In the genomic region with DNA sequence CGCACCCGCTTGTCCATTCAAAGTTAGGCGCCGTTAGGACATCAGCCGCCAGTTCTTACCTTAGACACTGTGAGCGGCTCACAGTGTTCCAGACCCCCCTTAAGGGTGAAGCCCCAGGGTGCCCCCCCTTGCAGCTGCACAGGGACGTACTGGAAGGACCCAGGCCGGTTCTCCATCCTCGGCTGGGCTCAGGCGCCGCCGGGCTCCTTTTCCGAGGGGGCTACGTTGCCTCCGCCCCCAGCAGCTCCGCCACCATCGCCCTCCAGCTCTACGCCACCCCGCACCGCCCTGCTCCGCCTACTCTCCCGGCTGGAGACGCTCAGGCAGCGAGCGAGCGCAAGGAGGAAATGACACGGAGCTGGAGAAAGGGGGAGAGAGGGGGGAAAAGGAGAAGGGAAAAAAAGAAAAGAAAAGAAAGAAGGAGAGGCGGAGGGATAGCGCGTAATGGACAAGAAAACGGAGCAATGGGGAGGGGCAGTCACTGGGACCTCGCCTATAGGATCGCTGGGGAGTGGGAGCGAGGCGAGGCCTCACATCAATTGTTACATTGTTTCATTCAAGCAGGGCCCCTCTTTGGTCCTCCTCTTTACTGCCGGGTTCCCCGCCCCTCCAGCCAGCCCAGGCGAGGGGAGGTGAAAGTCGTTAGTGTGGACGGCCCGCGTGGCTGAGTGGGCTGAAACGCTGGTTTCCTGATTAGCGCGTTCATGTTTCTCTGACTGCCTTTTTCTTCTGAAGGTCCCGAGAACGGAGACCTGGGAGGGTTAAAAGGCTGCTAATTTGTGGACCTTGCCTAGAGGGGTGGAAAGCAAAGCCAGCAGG, we compare ENCODE assay signal across 9 cellular contexts. TPM values are rescaled to one million over a fixed set of nuclear protein-coding genes. Genes with fewer than 3 reads are reported as not detected.
DNase-seq lines count a peak whose midpoint lies in the region; ATAC-seq, FAIRE-seq and TF ChIP-seq lines count a peak whose summit lies in the region.
"Had no signal": no experiment of that assay in that cellular context is flagged by ENCODE, and none has a peak within 500 bp of the region (broad histone marks: within the 10 kb centered on the region; RNA-seq: fewer than 3 reads in every experiment).

A gene with protein sequence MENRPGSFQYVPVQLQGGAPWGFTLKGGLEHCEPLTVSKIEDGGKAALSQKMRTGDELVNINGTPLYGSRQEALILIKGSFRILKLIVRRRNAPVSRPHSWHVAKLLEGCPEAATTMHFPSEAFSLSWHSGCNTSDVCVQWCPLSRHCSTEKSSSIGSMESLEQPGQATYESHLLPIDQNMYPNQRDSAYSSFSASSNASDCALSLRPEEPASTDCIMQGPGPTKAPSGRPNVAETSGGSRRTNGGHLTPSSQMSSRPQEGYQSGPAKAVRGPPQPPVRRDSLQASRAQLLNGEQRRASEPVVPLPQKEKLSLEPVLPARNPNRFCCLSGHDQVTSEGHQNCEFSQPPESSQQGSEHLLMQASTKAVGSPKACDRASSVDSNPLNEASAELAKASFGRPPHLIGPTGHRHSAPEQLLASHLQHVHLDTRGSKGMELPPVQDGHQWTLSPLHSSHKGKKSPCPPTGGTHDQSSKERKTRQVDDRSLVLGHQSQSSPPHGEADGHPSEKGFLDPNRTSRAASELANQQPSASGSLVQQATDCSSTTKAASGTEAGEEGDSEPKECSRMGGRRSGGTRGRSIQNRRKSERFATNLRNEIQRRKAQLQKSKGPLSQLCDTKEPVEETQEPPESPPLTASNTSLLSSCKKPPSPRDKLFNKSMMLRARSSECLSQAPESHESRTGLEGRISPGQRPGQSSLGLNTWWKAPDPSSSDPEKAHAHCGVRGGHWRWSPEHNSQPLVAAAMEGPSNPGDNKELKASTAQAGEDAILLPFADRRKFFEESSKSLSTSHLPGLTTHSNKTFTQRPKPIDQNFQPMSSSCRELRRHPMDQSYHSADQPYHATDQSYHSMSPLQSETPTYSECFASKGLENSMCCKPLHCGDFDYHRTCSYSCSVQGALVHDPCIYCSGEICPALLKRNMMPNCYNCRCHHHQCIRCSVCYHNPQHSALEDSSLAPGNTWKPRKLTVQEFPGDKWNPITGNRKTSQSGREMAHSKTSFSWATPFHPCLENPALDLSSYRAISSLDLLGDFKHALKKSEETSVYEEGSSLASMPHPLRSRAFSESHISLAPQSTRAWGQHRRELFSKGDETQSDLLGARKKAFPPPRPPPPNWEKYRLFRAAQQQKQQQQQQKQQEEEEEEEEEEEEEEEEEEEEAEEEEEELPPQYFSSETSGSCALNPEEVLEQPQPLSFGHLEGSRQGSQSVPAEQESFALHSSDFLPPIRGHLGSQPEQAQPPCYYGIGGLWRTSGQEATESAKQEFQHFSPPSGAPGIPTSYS (N-terminal part only) (minus strand): TSS at position 352 of the 819 bp plus-strand sequence. CDS start 176 bp downstream, at position 176.

- H3K4me1 ChIP-seq in muscle layer of colon (ENCODE audit: insufficient read depth, low read length): no peaks in the 10 kb centered on the region
- H3K4me1 ChIP-seq in vagina: no peaks in the 10 kb centered on the region

- no peak for TF ChIP-seq POLR2A in vagina (IDR thresholded peaks at IDR 0.05)

- H3K27me3 ChIP-seq in muscle layer of colon (ENCODE audit: control insufficient read depth in 1 of 2, insufficient read depth in 2 of 2, low read length in 2 of 2) (no peaks in the 10 kb centered on the region), vagina (no peaks in the 10 kb centered on the region)

- in situ Hi-C loops in G401 (cut with HindIII; ENCODE audit: low sequenced_read_pairs): no loop called here

- intact Hi-C loops in vagina (cut with DNase I): no loop called here

- peak; percentile 36 for FAIRE-seq in RCC 7860 (lab: Jason Lieb, UNC)

- H3K9me3 ChIP-seq in muscle layer of colon (ENCODE audit: low read length) (no peaks in the 10 kb centered on the region), vagina (no peaks in the 10 kb centered on the region)

- H3K27ac ChIP-seq in muscle layer of colon (ENCODE audit: low read depth, low read length) (no peak within 1 kb of the TSS), vagina (peak within 1 kb of the TSS; percentile 62)

- DNase-seq in AG10803 (ENCODE audit: low read depth) (peak; percentile 47), RCC 7860 (ENCODE audit: low spot score) (peak; percentile 47), fibroblast of the aortic adventitia (ENCODE audit: low read depth) (peak; percentile 19), vagina (ENCODE audit: extremely low spot score in 2 of 2) (no peak), NCI-H1694 (lab: John Stamatoyannopoulos, UW) (no peak), G401 (ENCODE audit: low spot score) (no peak)

- ATAC-seq in GM19023 (IDR thresholded peaks at IDR 0.05; ENCODE audit: unreplicated experiment): no peak

- no peak for TF ChIP-seq CTCF in AG10803 (conservative IDR thresholded peaks at IDR 0.05; ENCODE audit: low read length)
- no peak for TF ChIP-seq CTCF in fibroblast of the aortic adventitia (IDR thresholded peaks at IDR 0.05; ENCODE audit: insufficient read depth, low read length)
- no peak for TF ChIP-seq CTCF in vagina (IDR thresholded peaks at IDR 0.05)

- H3K9ac ChIP-seq in muscle layer of colon (ENCODE audit: low read length): no peak within 1 kb of the TSS

- H3K36me3 ChIP-seq in muscle layer of colon (ENCODE audit: insufficient read depth, low read length) (no peaks in the 10 kb centered on the region), vagina (no peaks in the 10 kb centered on the region)

- peak within 1 kb of the TSS; percentile 69 for H3K4me3 ChIP-seq in AG10803 (ENCODE audit: low read length)
- peak within 1 kb of the TSS; percentile 54 for H3K4me3 ChIP-seq in fibroblast of the aortic adventitia (ENCODE audit: low read depth, low read length)
- H3K4me3 ChIP-seq in muscle layer of colon (ENCODE audit: low read depth in 1 of 2, low read length in 2 of 2): peak within 1 kb of the TSS; percentile 48 to 65
- H3K4me3 ChIP-seq in vagina: peak within 1 kb of the TSS; percentile 38 to 53

RNA-seq across cellular contexts. Expression of the gene that starts here (rescaled TPM):
- total RNA-seq in fibroblast of the aortic adventitia (ENCODE audit: low replicate concordance) (0.72 and 1.4 TPM in 2 replicates), vagina (10.1 TPM)
- total RNA-seq in G401 (2014; rRNA removed; shearing (Covaris generic)): 0.10 and 0.12 TPM in 2 replicates
- total RNA-seq: activated naive CD4-positive, alpha-beta T cell treated with anti-CD3 and anti-CD28 coated beads, Interleukin-2, amount 50 U/mL, for 72 hours had no signal

Comparison
In these comparisons a context has a peak if more than half of its experiments do, and no peak if none do; other contexts are left out.
1. DNase-seq: peak in AG10803 (single experiment), RCC 7860 (single experiment) and fibroblast of the aortic adventitia (single experiment); none in vagina (0 of 2), NCI-H1694 (single experiment) and G401 (single experiment).
2. Peak in every context shown above with its lines, with median percentiles within 50 percentile points of each other: H3K4me3 ChIP-seq.